ENCODE assay signal across 9 cellular contexts in genomic region chr3:189195302-189195701, GRCh38. TPM values are rescaled to one million over a fixed set of nuclear protein-coding genes. Genes with fewer than 3 reads are reported as not detected.
DNase-seq lines count a peak whose midpoint lies in the region; TF ChIP-seq lines count a peak whose summit lies in the region.
"Had no signal": no experiment of that assay in that cellular context is flagged by ENCODE, and none has a peak within 500 bp of the region (broad histone marks: within the 10 kb centered on the region; RNA-seq: fewer than 3 reads in every experiment).

No MANE protein-coding gene starts in this region.

- no TSS peak for BruUV-seq in mammary epithelial cell (replicated peaks; lab: Mats Ljungman, UMichigan)

- H3K4me3 ChIP-seq in mammary epithelial cell (replicated peaks in 1 of 3; ENCODE audit: insufficient read depth in 1 of 3, low read depth in 2 of 3, low read length in 3 of 3), result no peak overlapping the region
- H3K4me3 ChIP-seq in mesendoderm (ENCODE audit: low read length), result no peak overlapping the region

- H3K36me3 ChIP-seq in mammary epithelial cell (ENCODE audit: insufficient read depth, low read length), result no peaks in the 10 kb centered on the region
- H3K36me3 ChIP-seq in mesendoderm (ENCODE audit: control insufficient read depth, insufficient read depth, low read length), result no peaks in the 10 kb centered on the region

- no peaks in the 10 kb centered on the region for H4K20me1 ChIP-seq in mammary epithelial cell (ENCODE audit: insufficient read depth, low read length)

- H3K9ac ChIP-seq in mammary epithelial cell (ENCODE audit: insufficient read depth, low read length), result no peak overlapping the region
- no peak overlapping the region for H3K9ac ChIP-seq in mesendoderm (ENCODE audit: low read length)

- no peak overlapping the region for H4K5ac ChIP-seq in mesendoderm (ENCODE audit: low read length)

- H3K56ac ChIP-seq in mesendoderm (ENCODE audit: low read length), result no peak overlapping the region

- H3K27me3 ChIP-seq in mammary epithelial cell (ENCODE audit: insufficient read depth, low read length), result peaks cover 3% of the 10 kb centered on the region
- H3K27me3 ChIP-seq in mesendoderm (ENCODE audit: insufficient read depth, low read length, poor library complexity), result no peaks in the 10 kb centered on the region

- no peak overlapping the region for H4K8ac ChIP-seq in mesendoderm (ENCODE audit: low read depth, low read length)

- no peak overlapping the region for H3K18ac ChIP-seq in mesendoderm (ENCODE audit: low read length)

- no peak overlapping the region for H2AK5ac ChIP-seq in mesendoderm (ENCODE audit: low read length)

- CTCF ChIA-PET in mammary epithelial cell (lab: Charles Lee; ENCODE audit: low non-redundant PET), result interaction anchor here (0.6 kb wide), 1 partner anchor 15 kb away, joined by 3 read pairs; no protein-coding TSS in a partner anchor

- H2BK5ac ChIP-seq in mesendoderm (ENCODE audit: low read length), result no peak overlapping the region

- no peaks in the 10 kb centered on the region for H3K79me2 ChIP-seq in mammary epithelial cell (ENCODE audit: insufficient read depth, low read length)
- H3K79me2 ChIP-seq in mesendoderm (ENCODE audit: control insufficient read depth, insufficient read depth, low read length), result no peaks in the 10 kb centered on the region

- in situ Hi-C loops in mammary epithelial cell (cut with MboI; ENCODE audit: low sequenced_read_pairs in 2 of 2), result no loop called here

- H3K4ac ChIP-seq in mesendoderm (ENCODE audit: low read depth, low read length), result no peak overlapping the region

- TF ChIP-seq CTCF in GM12872 (IDR thresholded peaks at IDR 0.05; ENCODE audit: insufficient read depth, low read depth, low read length), result peak; percentile 46; the same call in 2 of the 3 replicates
- peak; percentile 42; the same call in 1 of the 2 replicates for TF ChIP-seq CTCF in LNCAP (IDR thresholded peaks at IDR 0.05)
- TF ChIP-seq CTCF in mammary epithelial cell (conservative IDR thresholded peaks at IDR 0.05 in 1 of 2, IDR thresholded peaks at IDR 0.05 in 1 of 2; ENCODE audit: extremely low read depth in 1 of 2, insufficient read depth in 1 of 2, low read depth in 1 of 2, low read length in 2 of 2), result peak; percentile 20 to 30

- intact Hi-C loops in mammary epithelial cell (cut with micrococcal nuclease), result no loop called here

- H3K9me3 ChIP-seq in mammary epithelial cell (replicated peaks; ENCODE audit: insufficient read depth, low read length), result no peaks in the 10 kb centered on the region

- dilution Hi-C loops in mammary epithelial cell (cut with HindIII; ENCODE audit: low sequenced_read_pairs), result no loop called here

- H2BK120ac ChIP-seq in mesendoderm (ENCODE audit: low read depth, low read length), result no peak overlapping the region

- H3K23ac ChIP-seq in mesendoderm (ENCODE audit: low read length), result no peak overlapping the region

- no peak overlapping the region for H2BK15ac ChIP-seq in mesendoderm (replicated peaks; ENCODE audit: low read depth)

- no peak for DNase-seq in mammary epithelial cell
- DNase-seq in mesendoderm, result peak; percentile 22
- DNase-seq in GM19238 (ENCODE audit: insufficient read length, low spot score), result no peak
- no peak for DNase-seq in NCI-H1105 (lab: John Stamatoyannopoulos, UW)
- no peak for DNase-seq in NCI-H2029 (lab: John Stamatoyannopoulos, UW)
- DNase-seq: NCI-H510A, SW 1271 had no signal

- H3K79me1 ChIP-seq in mesendoderm (ENCODE audit: low read length), result no peaks in the 10 kb centered on the region

- H3K4me2 ChIP-seq in mammary epithelial cell (ENCODE audit: insufficient read depth, low read depth, low read length) (no peak overlapping the region), mesendoderm (ENCODE audit: low read length) (no peak overlapping the region)

- H3K4me1 ChIP-seq in mammary epithelial cell (ENCODE audit: insufficient read depth, low read length), result no peaks in the 10 kb centered on the region
- H3K4me1 ChIP-seq in mesendoderm (ENCODE audit: control insufficient read depth, low read depth, low read length), result no peaks in the 10 kb centered on the region

- WGBS in mammary epithelial cell (ENCODE audit: low coverage, missing lambda C conversion rate), result 72% methylated on average over 4 of the region's 5 CpGs
- WGBS in mesendoderm (ENCODE audit: extremely low coverage, insufficient coverage, low lambda C conversion rate), result no CpG with 5 or more reads among the region's 5 CpGs

- H2AFZ ChIP-seq in mammary epithelial cell (ENCODE audit: low read depth, low read length), result no peak overlapping the region

- H3K27ac ChIP-seq in mammary epithelial cell (ENCODE audit: insufficient read depth, low read depth, low read length) (no peak overlapping the region), mesendoderm (ENCODE audit: low read depth, low read length) (no peak overlapping the region)

RNA-seq across cellular contexts. Expression of gene TPRG1, which starts 23.5 kb away (rescaled TPM):
- total RNA-seq in mammary epithelial cell, result 1 to 10 TPM in 1 of 2 donors, under 1 TPM in 1; 0.73 to 3.0 TPM
- polyA plus RNA-seq in mammary epithelial cell, result 1.00 TPM
- not detected for polyA minus RNA-seq in mammary epithelial cell
- 0.22 TPM for polyA plus RNA-seq in mesendoderm (2013, experiment 1 of 2)
- 0.24 TPM for polyA plus RNA-seq in mesendoderm (2013, experiment 2 of 2)
